1 cellular context compared by ENCODE assay signal in the genomic region with DNA sequence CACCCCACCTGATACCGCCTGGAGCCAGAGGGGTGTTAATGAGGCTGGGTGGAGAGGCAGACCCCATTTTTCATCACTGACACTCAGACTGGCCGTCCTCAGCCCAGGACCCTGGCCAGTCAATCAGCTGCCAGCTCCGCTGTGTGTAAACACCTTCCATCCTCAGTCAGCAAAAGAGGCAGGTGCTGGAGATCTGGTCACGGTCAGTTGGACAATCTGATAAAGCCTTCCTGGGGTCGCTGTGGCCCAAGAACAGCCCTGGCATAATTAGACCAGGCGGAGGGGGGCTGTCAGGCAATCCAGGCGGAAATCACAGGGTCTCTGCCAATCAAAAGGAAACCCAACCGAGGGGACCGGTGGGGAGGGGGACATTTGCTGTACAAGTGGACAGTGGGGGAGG.
TF ChIP-seq lines count a peak whose summit lies in the region.

No MANE protein-coding gene starts in this region.

TF ChIP-seq in HepG2, 621 proteins besides CTCF, POLR2A, EP300 and RAD21 (continued from another document):
- TF ChIP-seq, protein P1, sequence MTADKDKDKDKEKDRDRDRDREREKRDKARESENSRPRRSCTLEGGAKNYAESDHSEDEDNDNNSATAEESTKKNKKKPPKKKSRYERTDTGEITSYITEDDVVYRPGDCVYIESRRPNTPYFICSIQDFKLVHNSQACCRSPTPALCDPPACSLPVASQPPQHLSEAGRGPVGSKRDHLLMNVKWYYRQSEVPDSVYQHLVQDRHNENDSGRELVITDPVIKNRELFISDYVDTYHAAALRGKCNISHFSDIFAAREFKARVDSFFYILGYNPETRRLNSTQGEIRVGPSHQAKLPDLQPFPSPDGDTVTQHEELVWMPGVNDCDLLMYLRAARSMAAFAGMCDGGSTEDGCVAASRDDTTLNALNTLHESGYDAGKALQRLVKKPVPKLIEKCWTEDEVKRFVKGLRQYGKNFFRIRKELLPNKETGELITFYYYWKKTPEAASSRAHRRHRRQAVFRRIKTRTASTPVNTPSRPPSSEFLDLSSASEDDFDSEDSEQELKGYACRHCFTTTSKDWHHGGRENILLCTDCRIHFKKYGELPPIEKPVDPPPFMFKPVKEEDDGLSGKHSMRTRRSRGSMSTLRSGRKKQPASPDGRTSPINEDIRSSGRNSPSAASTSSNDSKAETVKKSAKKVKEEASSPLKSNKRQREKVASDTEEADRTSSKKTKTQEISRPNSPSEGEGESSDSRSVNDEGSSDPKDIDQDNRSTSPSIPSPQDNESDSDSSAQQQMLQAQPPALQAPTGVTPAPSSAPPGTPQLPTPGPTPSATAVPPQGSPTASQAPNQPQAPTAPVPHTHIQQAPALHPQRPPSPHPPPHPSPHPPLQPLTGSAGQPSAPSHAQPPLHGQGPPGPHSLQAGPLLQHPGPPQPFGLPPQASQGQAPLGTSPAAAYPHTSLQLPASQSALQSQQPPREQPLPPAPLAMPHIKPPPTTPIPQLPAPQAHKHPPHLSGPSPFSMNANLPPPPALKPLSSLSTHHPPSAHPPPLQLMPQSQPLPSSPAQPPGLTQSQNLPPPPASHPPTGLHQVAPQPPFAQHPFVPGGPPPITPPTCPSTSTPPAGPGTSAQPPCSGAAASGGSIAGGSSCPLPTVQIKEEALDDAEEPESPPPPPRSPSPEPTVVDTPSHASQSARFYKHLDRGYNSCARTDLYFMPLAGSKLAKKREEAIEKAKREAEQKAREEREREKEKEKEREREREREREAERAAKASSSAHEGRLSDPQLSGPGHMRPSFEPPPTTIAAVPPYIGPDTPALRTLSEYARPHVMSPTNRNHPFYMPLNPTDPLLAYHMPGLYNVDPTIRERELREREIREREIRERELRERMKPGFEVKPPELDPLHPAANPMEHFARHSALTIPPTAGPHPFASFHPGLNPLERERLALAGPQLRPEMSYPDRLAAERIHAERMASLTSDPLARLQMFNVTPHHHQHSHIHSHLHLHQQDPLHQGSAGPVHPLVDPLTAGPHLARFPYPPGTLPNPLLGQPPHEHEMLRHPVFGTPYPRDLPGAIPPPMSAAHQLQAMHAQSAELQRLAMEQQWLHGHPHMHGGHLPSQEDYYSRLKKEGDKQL (CRISPR knock-in tag; IDR thresholded peaks at IDR 0.05; ENCODE audit: low read depth): no peak
- no peak for TF ChIP-seq ZNF598 (CRISPR knock-in tag; IDR thresholded peaks at IDR 0.05; ENCODE audit: borderline replicate concordance)
- TF ChIP-seq TGIF2 (CRISPR knock-in tag; IDR thresholded peaks at IDR 0.05): no peak
- TF ChIP-seq, protein P2, sequence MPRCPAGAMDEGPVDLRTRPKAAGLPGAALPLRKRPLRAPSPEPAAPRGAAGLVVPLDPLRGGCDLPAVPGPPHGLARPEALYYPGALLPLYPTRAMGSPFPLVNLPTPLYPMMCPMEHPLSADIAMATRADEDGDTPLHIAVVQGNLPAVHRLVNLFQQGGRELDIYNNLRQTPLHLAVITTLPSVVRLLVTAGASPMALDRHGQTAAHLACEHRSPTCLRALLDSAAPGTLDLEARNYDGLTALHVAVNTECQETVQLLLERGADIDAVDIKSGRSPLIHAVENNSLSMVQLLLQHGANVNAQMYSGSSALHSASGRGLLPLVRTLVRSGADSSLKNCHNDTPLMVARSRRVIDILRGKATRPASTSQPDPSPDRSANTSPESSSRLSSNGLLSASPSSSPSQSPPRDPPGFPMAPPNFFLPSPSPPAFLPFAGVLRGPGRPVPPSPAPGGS (CRISPR knock-in tag; IDR thresholded peaks at IDR 0.05): no peak
- TF ChIP-seq ZNF282 (IDR thresholded peaks at IDR 0.05; ENCODE audit: partially characterized antibody): no peak
- no peak for TF ChIP-seq FOXO1 (CRISPR knock-in tag; IDR thresholded peaks at IDR 0.05)
- TF ChIP-seq, protein P3, sequence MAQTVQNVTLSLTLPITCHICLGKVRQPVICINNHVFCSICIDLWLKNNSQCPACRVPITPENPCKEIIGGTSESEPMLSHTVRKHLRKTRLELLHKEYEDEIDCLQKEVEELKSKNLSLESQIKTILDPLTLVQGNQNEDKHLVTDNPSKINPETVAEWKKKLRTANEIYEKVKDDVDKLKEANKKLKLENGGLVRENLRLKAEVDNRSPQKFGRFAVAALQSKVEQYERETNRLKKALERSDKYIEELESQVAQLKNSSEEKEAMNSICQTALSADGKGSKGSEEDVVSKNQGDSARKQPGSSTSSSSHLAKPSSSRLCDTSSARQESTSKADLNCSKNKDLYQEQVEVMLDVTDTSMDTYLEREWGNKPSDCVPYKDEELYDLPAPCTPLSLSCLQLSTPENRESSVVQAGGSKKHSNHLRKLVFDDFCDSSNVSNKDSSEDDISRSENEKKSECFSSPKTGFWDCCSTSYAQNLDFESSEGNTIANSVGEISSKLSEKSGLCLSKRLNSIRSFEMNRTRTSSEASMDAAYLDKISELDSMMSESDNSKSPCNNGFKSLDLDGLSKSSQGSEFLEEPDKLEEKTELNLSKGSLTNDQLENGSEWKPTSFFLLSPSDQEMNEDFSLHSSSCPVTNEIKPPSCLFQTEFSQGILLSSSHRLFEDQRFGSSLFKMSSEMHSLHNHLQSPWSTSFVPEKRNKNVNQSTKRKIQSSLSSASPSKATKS (CRISPR knock-in tag; IDR thresholded peaks at IDR 0.05): no peak
- TF ChIP-seq, protein P4, sequence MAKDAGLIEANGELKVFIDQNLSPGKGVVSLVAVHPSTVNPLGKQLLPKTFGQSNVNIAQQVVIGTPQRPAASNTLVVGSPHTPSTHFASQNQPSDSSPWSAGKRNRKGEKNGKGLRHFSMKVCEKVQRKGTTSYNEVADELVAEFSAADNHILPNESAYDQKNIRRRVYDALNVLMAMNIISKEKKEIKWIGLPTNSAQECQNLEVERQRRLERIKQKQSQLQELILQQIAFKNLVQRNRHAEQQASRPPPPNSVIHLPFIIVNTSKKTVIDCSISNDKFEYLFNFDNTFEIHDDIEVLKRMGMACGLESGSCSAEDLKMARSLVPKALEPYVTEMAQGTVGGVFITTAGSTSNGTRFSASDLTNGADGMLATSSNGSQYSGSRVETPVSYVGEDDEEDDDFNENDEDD (CRISPR knock-in tag; IDR thresholded peaks at IDR 0.05; ENCODE audit: borderline replicate concordance): no peak
